1 cellular context compared by ENCODE assay signal in the genomic region with DNA sequence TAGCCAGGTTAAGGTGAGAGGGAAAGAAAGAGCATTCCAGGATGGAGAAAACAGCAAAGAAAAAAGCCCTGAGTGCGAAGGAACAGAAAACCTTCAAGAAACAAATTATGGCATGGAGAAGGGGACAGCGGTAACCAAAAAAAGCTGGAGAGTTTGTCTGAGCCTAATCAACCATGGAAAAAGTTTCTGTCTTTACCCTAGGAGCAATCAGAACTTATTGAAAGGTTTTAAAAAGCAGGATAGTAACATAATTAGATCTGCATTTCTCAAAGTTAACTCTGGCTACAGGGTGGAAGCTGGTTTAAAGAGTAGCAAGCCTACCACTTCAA.
TF ChIP-seq lines count a peak whose summit lies in the region.

No MANE protein-coding gene starts in this region.

TF ChIP-seq in GM12878, 131 proteins besides CTCF, POLR2A, EP300 and RAD21:
- TF ChIP-seq ZBED1 (IDR thresholded peaks at IDR 0.05; ENCODE audit: borderline replicate concordance), result no peak
- no peak for TF ChIP-seq PML (IDR thresholded peaks at IDR 0.05; ENCODE audit: low read length)
- TF ChIP-seq HCFC1 (IDR thresholded peaks at IDR 0.05; ENCODE audit: low read length), result no peak
